Comparison of ENCODE assay signal across 14 cellular contexts in genomic region chr20:5715068-5715841, GRCh38. TPM values are rescaled to one million over a fixed set of nuclear protein-coding genes. Genes with fewer than 3 reads are reported as not detected.
DNase-seq lines count a peak whose midpoint lies in the region; ATAC-seq lines count a peak whose summit lies in the region.
"Had no signal": no experiment of that assay in that cellular context is flagged by ENCODE, and none has a peak within 500 bp of the region (broad histone marks: within the 10 kb centered on the region; RNA-seq: fewer than 3 reads in every experiment).

No MANE protein-coding gene starts in this region.

- H3K4me3 Mint-ChIP-seq in activated T-helper 2 cell treated with anti-CD3 and anti-CD28 coated beads, Interferon-gamma antibody, Interleukin-2, Interleukin-4, amounts not matched to agents 10 μg/mL and 5 μg/mL and 100 μg/mL, durations not matched to agents 14 hours and 24 hours and 36 hours (ENCODE audit: low read depth): no peak overlapping the region
- H3K4me3 Mint-ChIP-seq in naive thymus-derived CD8-positive, alpha-beta T cell: peak overlapping the region; percentile 45 to 83 (median 68)

- no peaks in the 10 kb centered on the region for H3K36me3 Mint-ChIP-seq in activated T-helper 2 cell treated with anti-CD3 and anti-CD28 coated beads, Interferon-gamma antibody, Interleukin-2, Interleukin-4, amounts not matched to agents 10 μg/mL and 5 μg/mL and 100 μg/mL, durations not matched to agents 14 hours and 24 hours and 36 hours (ENCODE audit: low read depth)
- peaks cover 0 to 5% (median 4%) of the 10 kb centered on the region in 3 donors for H3K36me3 Mint-ChIP-seq in naive thymus-derived CD8-positive, alpha-beta T cell

- H3K4me1 Mint-ChIP-seq in activated T-helper 2 cell treated with anti-CD3 and anti-CD28 coated beads, Interferon-gamma antibody, Interleukin-2, Interleukin-4, amounts not matched to agents 10 μg/mL and 5 μg/mL and 100 μg/mL, durations not matched to agents 14 hours and 24 hours and 36 hours (ENCODE audit: low read depth): peaks cover 17% of the 10 kb centered on the region
- peaks cover 33 to 51% (median 42%) of the 10 kb centered on the region in 4 donors for H3K4me1 Mint-ChIP-seq in naive thymus-derived CD8-positive, alpha-beta T cell

- peaks cover 8% of the 10 kb centered on the region for H3K9me3 Mint-ChIP-seq in activated T-helper 2 cell treated with anti-CD3 and anti-CD28 coated beads, Interferon-gamma antibody, Interleukin-2, Interleukin-4, amounts not matched to agents 10 μg/mL and 5 μg/mL and 100 μg/mL, durations not matched to agents 14 hours and 24 hours and 36 hours
- H3K9me3 Mint-ChIP-seq in naive thymus-derived CD8-positive, alpha-beta T cell: peaks cover 0 to 9% (median 2%) of the 10 kb centered on the region in 9 donors

- intact Hi-C loops in activated T-helper 2 cell treated with anti-CD3 and anti-CD28 coated beads, Interferon-gamma antibody, Interleukin-2, Interleukin-4, amounts not matched to agents 10 μg/mL and 5 μg/mL and 100 μg/mL, durations not matched to agents 14 hours and 24 hours and 36 hours (cut with micrococcal nuclease): no loop called here

- DNase-seq in activated T-cell treated with anti-CD3 and anti-CD28 coated beads, Interleukin-2, amount 50 U/mL, for 1 hour: peak; percentile 33
- DNase-seq in activated T-cell treated with anti-CD3 and anti-CD28 coated beads for 4 hours (no peak), HT-29 (ENCODE audit: low spot score) (peak; percentile 14), globus pallidus (ENCODE audit: low spot score) (no peak), NCI-H2196 (lab: John Stamatoyannopoulos, UW; ENCODE audit: unreplicated experiment) (no peak)
- no peak for DNase-seq in activated T-helper 2 cell treated with anti-CD3 and anti-CD28 coated beads, Interferon-gamma antibody, Interleukin-2, Interleukin-4, amounts not matched to agents 10 μg/mL and 5 μg/mL and 100 μg/mL, durations not matched to agents 14 hours and 24 hours and 36 hours (ENCODE audit: low spot score)
- peak in 2 of 10 donors; percentile 6 to 11 for DNase-seq in naive thymus-derived CD8-positive, alpha-beta T cell
- DNase-seq: aorta, cortex of kidney, esophagus squamous epithelium, HCEC 1CT, left ventricle myocardium superior had no signal

- POLR2A ChIA-PET in naive thymus-derived CD8-positive, alpha-beta T cell (lab: Charles Lee): interaction anchor here (0.9 to 2.0 kb wide), 11 partner anchors 9 to 95 kb away, joined by 3 to 8 read pairs (median 3); no protein-coding TSS in a partner anchor

- no peak for ATAC-seq in naive thymus-derived CD8-positive, alpha-beta T cell
- ATAC-seq in GM19397 (IDR thresholded peaks at IDR 0.05; ENCODE audit: unreplicated experiment): no peak
- ATAC-seq: Panc1 had no signal

- peak overlapping the region; percentile 49 for H3K27ac Mint-ChIP-seq in activated T-helper 2 cell treated with anti-CD3 and anti-CD28 coated beads, Interferon-gamma antibody, Interleukin-2, Interleukin-4, amounts not matched to agents 10 μg/mL and 5 μg/mL and 100 μg/mL, durations not matched to agents 14 hours and 24 hours and 36 hours
- H3K27ac Mint-ChIP-seq in naive thymus-derived CD8-positive, alpha-beta T cell: peak overlapping the region; percentile 93 to 99 (median 98)

- no peaks in the 10 kb centered on the region for H3K27me3 Mint-ChIP-seq in activated T-helper 2 cell treated with anti-CD3 and anti-CD28 coated beads, Interferon-gamma antibody, Interleukin-2, Interleukin-4, amounts not matched to agents 10 μg/mL and 5 μg/mL and 100 μg/mL, durations not matched to agents 14 hours and 24 hours and 36 hours (ENCODE audit: low read depth)
- peaks cover 0 to 2% (median 0%) of the 10 kb centered on the region in 5 donors for H3K27me3 Mint-ChIP-seq in naive thymus-derived CD8-positive, alpha-beta T cell

RNA-seq across cellular contexts. Expression of gene SHLD1, which starts 34.9 kb away (rescaled TPM):
- total RNA-seq in HT-29 (2014; rRNA removed; shearing (Covaris generic)): 0.61 and 4.5 TPM in 2 replicates
- total RNA-seq in activated T-helper 2 cell treated with anti-CD3 and anti-CD28 coated beads, Interferon-gamma antibody, Interleukin-2, Interleukin-4, amounts not matched to agents 10 μg/mL and 5 μg/mL and 100 μg/mL, durations not matched to agents 14 hours and 24 hours and 36 hours: 11.0 and 11.8 TPM in 2 replicates
- total RNA-seq in naive thymus-derived CD8-positive, alpha-beta T cell: 10 to 100 TPM; 11.2 to 13.8 TPM
- polyA plus RNA-seq in naive thymus-derived CD8-positive, alpha-beta T cell: 10 to 100 TPM; 19.1 to 23.5 (median 21.0) TPM

Comparison
In these comparisons a context has a peak if more than half of its experiments do, and no peak if none do; other contexts are left out.
1. DNase-seq: peak in activated T-cell treated with anti-CD3 and anti-CD28 coated beads, Interleukin-2, amount 50 U/mL, for 1 hour (single experiment) and HT-29 (single experiment); none in activated T-cell treated with anti-CD3 and anti-CD28 coated beads for 4 hours (single experiment), activated T-helper 2 cell treated with anti-CD3 and anti-CD28 coated beads, Interferon-gamma antibody, Interleukin-2, Interleukin-4, amounts not matched to agents 10 μg/mL and 5 μg/mL and 100 μg/mL, durations not matched to agents 14 hours and 24 hours and 36 hours (single experiment), globus pallidus (single experiment) and NCI-H2196 (single experiment).